In the genomic region with DNA sequence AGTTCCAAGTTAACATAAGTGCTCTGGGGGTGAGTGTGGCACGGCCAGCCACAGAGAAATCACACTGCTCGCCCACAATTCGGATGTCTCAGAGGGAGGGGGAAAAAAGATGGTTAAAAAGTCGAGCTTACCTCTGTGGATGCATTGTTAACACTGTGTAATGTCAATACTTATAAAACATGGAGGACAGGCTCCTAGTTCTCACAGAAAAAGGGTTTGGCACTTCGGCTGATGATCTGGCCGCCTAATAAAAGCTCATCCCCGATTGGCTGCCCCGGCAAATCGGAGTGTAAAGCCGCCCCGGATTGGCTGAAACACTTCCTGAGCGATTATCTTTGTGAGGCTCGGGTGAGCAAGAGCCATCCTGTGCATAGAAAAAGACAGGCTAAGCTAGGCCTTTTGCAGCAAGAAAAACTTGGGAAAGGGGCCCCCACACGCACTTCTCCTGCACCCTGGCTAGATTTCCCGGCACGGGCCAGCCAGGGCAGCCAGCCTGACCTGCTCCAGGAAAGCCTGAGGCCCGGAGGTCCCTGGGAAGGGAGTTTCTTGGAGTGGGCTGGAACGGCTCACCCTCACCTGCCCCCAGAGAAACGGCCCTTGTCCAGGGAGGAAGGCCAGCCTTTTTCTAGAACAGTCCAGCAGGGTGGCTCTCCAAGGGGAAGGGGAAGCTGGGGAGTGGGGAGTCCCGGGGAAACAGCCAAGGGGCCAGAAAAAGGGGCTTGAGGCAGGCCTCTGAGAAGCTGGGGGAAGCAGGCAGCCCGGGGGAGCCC, we compare ENCODE assay signal across 8 cellular contexts. TPM values are rescaled to one million over a fixed set of nuclear protein-coding genes. Genes with fewer than 3 reads are reported as not detected.
A peak's percentile ranks its signal among the peaks of the same experiment; 100 is the strongest.
DNase-seq lines count a peak whose midpoint lies in the region; ATAC-seq and TF ChIP-seq lines count a peak whose summit lies in the region.

A gene (minus strand): TSS at position 174 of the 770 bp plus-strand sequence. CDS start 29 bp downstream, at position 145.

- H3K27me3 ChIP-seq in SJSA1 (replicated peaks) (no peaks in the 10 kb centered on the region), neural cell (ENCODE audit: insufficient read depth, low read depth, low read length) (no peaks in the 10 kb centered on the region)

- peak within 1 kb of the TSS; percentile 99 to 100 for H3K27ac Mint-ChIP-seq in stimulated activated naive CD8-positive, alpha-beta T cell treated with anti-CD3 and anti-CD28 coated beads, Interleukin-15, amount 100 ng/mL, for 72 hours

- H3F3A ChIP-seq in neural cell (ENCODE audit: insufficient read depth, low read length, poor library complexity, severe bottlenecking): peaks cover 7% of the 10 kb centered on the region

- TF ChIP-seq RAD21 in neural cell (conservative IDR thresholded peaks at IDR 0.05): no peak

- no peaks in the 10 kb centered on the region for H3K9me3 ChIP-seq in SJSA1 (replicated peaks)
- H3K9me3 ChIP-seq in neural cell (ENCODE audit: low read length): no peaks in the 10 kb centered on the region

- H3K9me2 ChIP-seq in neural cell (ENCODE audit: insufficient read depth, low read length): no peaks in the 10 kb centered on the region

- H3K4me3 ChIP-seq in SJSA1: no peak within 1 kb of the TSS; the same call in 1 of the 2 replicates
- peak within 1 kb of the TSS; percentile 61 for H3K4me3 ChIP-seq in fibroblast of the aortic adventitia (ENCODE audit: low read depth, low read length)
- peak within 1 kb of the TSS; percentile 58 for H3K4me3 ChIP-seq in neural cell (ENCODE audit: low read length)

- peaks cover 6% of the 10 kb centered on the region for H3K36me3 ChIP-seq in SJSA1
- no peaks in the 10 kb centered on the region for H3K36me3 ChIP-seq in neural cell (ENCODE audit: insufficient read depth, low read length)

- H3K4me1 ChIP-seq in SJSA1 (replicated peaks): peaks cover 99% of the 10 kb centered on the region

- peaks cover 45% of the 10 kb centered on the region for H3K4me1 Mint-ChIP-seq in stimulated activated naive CD8-positive, alpha-beta T cell treated with anti-CD3 and anti-CD28 coated beads, Interleukin-15, amount 100 ng/mL, for 72 hours

- H3K9me3 Mint-ChIP-seq in stimulated activated naive CD8-positive, alpha-beta T cell treated with anti-CD3 and anti-CD28 coated beads, Interleukin-15, amount 100 ng/mL, for 72 hours: no peaks in the 10 kb centered on the region

- peak within 1 kb of the TSS; percentile 83 for H3K4me2 ChIP-seq in neural cell (ENCODE audit: low read length)

- H3K27me3 Mint-ChIP-seq in stimulated activated naive CD8-positive, alpha-beta T cell treated with anti-CD3 and anti-CD28 coated beads, Interleukin-15, amount 100 ng/mL, for 72 hours: no peaks in the 10 kb centered on the region

- peaks cover 46% of the 10 kb centered on the region for H3K79me2 ChIP-seq in neural cell (replicated peaks; ENCODE audit: insufficient read depth, low read length)

- peak within 1 kb of the TSS; percentile 81 for H2AFZ ChIP-seq in neural cell (ENCODE audit: low read depth, low read length)

- peak within 1 kb of the TSS; percentile 82 for H3K9ac ChIP-seq in neural cell (ENCODE audit: low read length)

- peak; percentile 87 for ATAC-seq in stimulated activated naive CD8-positive, alpha-beta T cell treated with anti-CD3 and anti-CD28 coated beads, Interleukin-15, amount 100 ng/mL, for 72 hours

- H3K4me3 Mint-ChIP-seq in stimulated activated naive CD8-positive, alpha-beta T cell treated with anti-CD3 and anti-CD28 coated beads, Interleukin-15, amount 100 ng/mL, for 72 hours: peak within 1 kb of the TSS; percentile 93 to 98

- no peaks in the 10 kb centered on the region for H4K20me1 ChIP-seq in neural cell (ENCODE audit: insufficient read depth)

- DNase-seq in DMS153 treated with DMSO at 0.1 percent for 48 hours (lab: John Stamatoyannopoulos, UW; ENCODE audit: unreplicated experiment): peak; percentile 89
- peak; percentile 85 for DNase-seq in H4 (ENCODE audit: low spot score)
- peak; percentile 96 for DNase-seq in MV-4-11 (lab: John Stamatoyannopoulos, UW)
- peak; percentile 86 to 99 for DNase-seq in SJSA1 (ENCODE audit: low read depth in 1 of 2, low spot score in 2 of 2)
- peak; percentile 41 for DNase-seq in activated gamma-delta T cell (lab: John Stamatoyannopoulos, UW)
- DNase-seq in fibroblast of the aortic adventitia (ENCODE audit: low read depth): peak; percentile 95
- peak; percentile 99 to 100 for DNase-seq in stimulated activated naive CD8-positive, alpha-beta T cell treated with anti-CD3 and anti-CD28 coated beads, Interleukin-15, amount 100 ng/mL, for 72 hours

- TF ChIP-seq CTCF in fibroblast of the aortic adventitia (IDR thresholded peaks at IDR 0.05; ENCODE audit: insufficient read depth, low read length) (no peak), neural cell (IDR thresholded peaks at IDR 0.05; ENCODE audit: poor library complexity, severe bottlenecking) (no peak)

- no peak for TF ChIP-seq EP300 in neural cell (conservative IDR thresholded peaks at IDR 0.05; ENCODE audit: poor library complexity, severe bottlenecking)

- H3K27ac ChIP-seq in SJSA1: peak within 1 kb of the TSS; percentile 96
- H3K27ac ChIP-seq in neural cell (ENCODE audit: low read length): peak within 1 kb of the TSS; percentile 99

TF ChIP-seq in neural cell, 6 proteins besides CTCF, POLR2A, EP300 and RAD21:
- TF ChIP-seq SMC3 (conservative IDR thresholded peaks at IDR 0.05; ENCODE audit: poor library complexity) (no peak), TAF1 (IDR thresholded peaks at IDR 0.05; ENCODE audit: low read depth) (peak; percentile 75), POLR2AphosphoS5 (IDR thresholded peaks at IDR 0.05) (peak; percentile 64), MXI1 (conservative IDR thresholded peaks at IDR 0.05; ENCODE audit: poor library complexity, severe bottlenecking) (peak; percentile 13)
- TF ChIP-seq, protein P1, sequence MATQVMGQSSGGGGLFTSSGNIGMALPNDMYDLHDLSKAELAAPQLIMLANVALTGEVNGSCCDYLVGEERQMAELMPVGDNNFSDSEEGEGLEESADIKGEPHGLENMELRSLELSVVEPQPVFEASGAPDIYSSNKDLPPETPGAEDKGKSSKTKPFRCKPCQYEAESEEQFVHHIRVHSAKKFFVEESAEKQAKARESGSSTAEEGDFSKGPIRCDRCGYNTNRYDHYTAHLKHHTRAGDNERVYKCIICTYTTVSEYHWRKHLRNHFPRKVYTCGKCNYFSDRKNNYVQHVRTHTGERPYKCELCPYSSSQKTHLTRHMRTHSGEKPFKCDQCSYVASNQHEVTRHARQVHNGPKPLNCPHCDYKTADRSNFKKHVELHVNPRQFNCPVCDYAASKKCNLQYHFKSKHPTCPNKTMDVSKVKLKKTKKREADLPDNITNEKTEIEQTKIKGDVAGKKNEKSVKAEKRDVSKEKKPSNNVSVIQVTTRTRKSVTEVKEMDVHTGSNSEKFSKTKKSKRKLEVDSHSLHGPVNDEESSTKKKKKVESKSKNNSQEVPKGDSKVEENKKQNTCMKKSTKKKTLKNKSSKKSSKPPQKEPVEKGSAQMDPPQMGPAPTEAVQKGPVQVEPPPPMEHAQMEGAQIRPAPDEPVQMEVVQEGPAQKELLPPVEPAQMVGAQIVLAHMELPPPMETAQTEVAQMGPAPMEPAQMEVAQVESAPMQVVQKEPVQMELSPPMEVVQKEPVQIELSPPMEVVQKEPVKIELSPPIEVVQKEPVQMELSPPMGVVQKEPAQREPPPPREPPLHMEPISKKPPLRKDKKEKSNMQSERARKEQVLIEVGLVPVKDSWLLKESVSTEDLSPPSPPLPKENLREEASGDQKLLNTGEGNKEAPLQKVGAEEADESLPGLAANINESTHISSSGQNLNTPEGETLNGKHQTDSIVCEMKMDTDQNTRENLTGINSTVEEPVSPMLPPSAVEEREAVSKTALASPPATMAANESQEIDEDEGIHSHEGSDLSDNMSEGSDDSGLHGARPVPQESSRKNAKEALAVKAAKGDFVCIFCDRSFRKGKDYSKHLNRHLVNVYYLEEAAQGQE (IDR thresholded peaks at IDR 0.05; ENCODE audit: borderline replicate concordance): peak; percentile 9
TF ChIP-seq in neural cell: peak in this region for 4.

RNA-seq across cellular contexts. Expression of the gene that starts here (rescaled TPM):
- 9.0 and 11.7 TPM in 2 replicates for total RNA-seq in H4 (2014; rRNA removed; shearing (Covaris generic))
- 6.0 and 13.5 TPM in 2 replicates for total RNA-seq in SJSA1 (2014; rRNA removed; shearing (Covaris generic))
- total RNA-seq in fibroblast of the aortic adventitia (ENCODE audit: low replicate concordance): 14.2 and 24.0 TPM in 2 replicates
- 16.8 and 20.5 TPM in 2 replicates for polyA plus RNA-seq in neural cell
- polyA minus RNA-seq in neural cell: 35.3 and 42.6 TPM in 2 replicates

Comparison
In these comparisons a context has a peak if more than half of its experiments do, and no peak if none do; other contexts are left out.
1. DNase-seq: peak in every context shown above with its lines; median percentile 100 in stimulated activated naive CD8-positive, alpha-beta T cell treated with anti-CD3 and anti-CD28 coated beads, Interleukin-15, amount 100 ng/mL, for 72 hours; 96 in MV-4-11; 95 in fibroblast of the aortic adventitia; 92 in SJSA1; 89 in DMS153 treated with DMSO at 0.1 percent for 48 hours; 85 in H4; 41 in activated gamma-delta T cell.